ENCODE assay signal across 8 cellular contexts in the genomic region with DNA sequence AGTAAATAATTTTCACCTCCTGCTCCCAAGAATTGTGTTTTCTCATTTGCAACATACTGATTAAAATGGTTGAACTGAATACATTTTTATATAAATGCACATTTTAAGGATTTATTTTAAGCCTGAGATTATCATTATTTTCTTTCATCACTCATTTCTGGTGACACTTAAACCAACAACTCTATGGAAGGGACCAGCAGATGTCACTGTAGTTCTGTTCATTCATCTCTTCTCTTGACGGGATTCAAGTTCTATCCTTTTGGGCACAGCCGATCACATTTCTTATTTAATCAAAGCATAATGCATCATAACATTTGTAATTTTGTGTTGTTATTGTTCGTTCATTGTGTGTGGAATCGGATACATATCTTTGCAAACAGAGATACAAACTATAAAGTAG.
A peak's percentile ranks its signal among the peaks of the same experiment; 100 is the strongest.
DNase-seq lines count a peak whose midpoint lies in the region; ATAC-seq and TF ChIP-seq lines count a peak whose summit lies in the region.

No MANE protein-coding gene starts in this region.

- ATAC-seq in mucosa of descending colon = peak; percentile 56
- ATAC-seq in GM21515 (IDR thresholded peaks at IDR 0.05; ENCODE audit: unreplicated experiment) = no peak
- ATAC-seq in GM19397 (IDR thresholded peaks at IDR 0.05; ENCODE audit: unreplicated experiment) = no peak

- intact Hi-C loops in mucosa of descending colon (cut with DNase I, micrococcal nuclease) = loop anchor here in 1 of 2 donors (5.0 kb wide), 1 partner anchor 474 kb away; the partner anchor contains the start of gene ZNF521

- H3K4me3 ChIP-seq in choroid plexus epithelial cell (ENCODE audit: low read depth, low read length) = no peak overlapping the region
- no peak overlapping the region for H3K4me3 ChIP-seq in mucosa of descending colon

- TF ChIP-seq CTCF in GM10266 (IDR thresholded peaks at IDR 0.05; ENCODE audit: control insufficient read depth, insufficient read depth, low read depth, missing control alignments) (peak; percentile 42), choroid plexus epithelial cell (conservative IDR thresholded peaks at IDR 0.05; ENCODE audit: low read depth, low read length) (peak; percentile 55), mucosa of descending colon (IDR thresholded peaks at IDR 0.05) (no peak)

- H3K36me3 ChIP-seq in mucosa of descending colon (ENCODE audit: low read depth) = no peaks in the 10 kb centered on the region

- no peaks in the 10 kb centered on the region for H3K9me3 ChIP-seq in mucosa of descending colon

- DNase-seq in GM10266 (ENCODE audit: extremely low spot score) (peak; percentile 8), NCI-H2227 treated with DMSO at 0.1 percent for 48 hours (lab: John Stamatoyannopoulos, UW) (peak; percentile 42), choroid plexus epithelial cell (ENCODE audit: low read depth) (peak; percentile 72), mucosa of descending colon (peak in 1 of 3 donors; percentile 70), NCI-H774 (lab: John Stamatoyannopoulos, UW) (no peak)
- DNase-seq in activated naive CD4-positive, alpha-beta T cell treated with anti-CD3 and anti-CD28 coated beads, Interleukin-2, amount 50 U/mL, for 16 hours = no peak

- no peaks in the 10 kb centered on the region for H3K4me1 ChIP-seq in mucosa of descending colon (ENCODE audit: low read depth)

Comparison
In these comparisons a context has a peak if more than half of its experiments do, and no peak if none do; other contexts are left out.
1. DNase-seq: peak in GM10266 (single experiment), NCI-H2227 treated with DMSO at 0.1 percent for 48 hours (single experiment) and choroid plexus epithelial cell (single experiment); none in activated naive CD4-positive, alpha-beta T cell treated with anti-CD3 and anti-CD28 coated beads, Interleukin-2, amount 50 U/mL, for 16 hours (single experiment) and NCI-H774 (single experiment).